13 cellular contexts compared by ENCODE assay signal in genomic region chr4:25823632-25824031, GRCh38. TPM values are rescaled to one million over a fixed set of nuclear protein-coding genes. Genes with fewer than 3 reads are reported as not detected.
DNase-seq lines count a peak whose midpoint lies in the region.
"Had no signal": no experiment of that assay in that cellular context is flagged by ENCODE, and none has a peak within 500 bp of the region (broad histone marks: within the 10 kb centered on the region; RNA-seq: fewer than 3 reads in every experiment).

No MANE protein-coding gene starts in this region.

- no peak overlapping the region for H3K4me3 ChIP-seq in neuronal stem cell (ENCODE audit: low read length in 2 of 2)
- H3K4me3 ChIP-seq in Karpas-422 (ENCODE audit: low read length): no peak overlapping the region
- H3K4me3 ChIP-seq: GM23248 had no signal

- H3K4me2 ChIP-seq in neuronal stem cell (ENCODE audit: insufficient read depth, low read length, poor library complexity, severe bottlenecking) (no peak overlapping the region), Karpas-422 (ENCODE audit: low read depth, low read length, poor library complexity, severe bottlenecking) (no peak overlapping the region)

- H4K91ac ChIP-seq in neuronal stem cell (ENCODE audit: low read depth, low read length, poor library complexity): no peak overlapping the region

- no peak overlapping the region for H3K27ac ChIP-seq in neuronal stem cell (replicated peaks; ENCODE audit: low read length)
- H3K27ac ChIP-seq in Karpas-422 (ENCODE audit: low read length): no peak overlapping the region
- H3K27ac ChIP-seq: C4-2B, GM23248 had no signal

- no peaks in the 10 kb centered on the region for H3K79me1 ChIP-seq in neuronal stem cell (ENCODE audit: low read depth, low read length)

- H3K4me1 ChIP-seq in neuronal stem cell (ENCODE audit: control insufficient read depth in 2 of 2, insufficient read depth in 1 of 2, low read depth in 1 of 2, low read length in 2 of 2) (peaks cover 0 to 10% of the 10 kb centered on the region in 2 donors), Karpas-422 (ENCODE audit: low read length) (peaks cover 28% of the 10 kb centered on the region)

- peak overlapping the region; percentile 2 for H3K18ac ChIP-seq in neuronal stem cell (ENCODE audit: low read length)

- H3K36me3 ChIP-seq in neuronal stem cell (replicated peaks in 1 of 2; ENCODE audit: control insufficient read depth in 2 of 2, insufficient read depth in 2 of 2, low read length in 2 of 2) (no peaks in the 10 kb centered on the region), Karpas-422 (ENCODE audit: insufficient read depth, low read length) (peaks cover 69% of the 10 kb centered on the region)

- H4K20me1 ChIP-seq in Karpas-422 (ENCODE audit: insufficient read depth, low read depth, low read length): no peaks in the 10 kb centered on the region

- H2BK120ac ChIP-seq in neuronal stem cell (ENCODE audit: low read depth, low read length): no peak overlapping the region

- DNase-seq in NCI-H524 (lab: John Stamatoyannopoulos, UW) (peak; percentile 26 to 50), NCI-H524 treated with DMSO at 0.1 percent for 48 hours (lab: John Stamatoyannopoulos, UW) (no peak), NCI-H345 (lab: John Stamatoyannopoulos, UW) (peak; percentile 46), SHP77 treated with DMSO at 0.1 percent for 48 hours (lab: John Stamatoyannopoulos, UW) (peak; percentile 7), neuronal stem cell (ENCODE audit: low spot score) (no peak), SIG-M5 treated with dmso at 0.1 percent for 504 hours (lab: John Stamatoyannopoulos, UW; ENCODE audit: unreplicated experiment) (no peak), NCI-H2196 treated with DMSO at 0.1 percent for 48 hours (lab: John Stamatoyannopoulos, UW; ENCODE audit: unreplicated experiment) (no peak), Karpas-422 (no peak)
- DNase-seq: GM23248, NCI-H1436, NCI-H526, PC-3 had no signal

- H3K27me3 ChIP-seq in neuronal stem cell (ENCODE audit: control insufficient read depth in 3 of 3, insufficient read depth in 3 of 3, low read depth in 1 of 3, low read length in 3 of 3) (no peaks in the 10 kb centered on the region), Karpas-422 (ENCODE audit: low read length) (no peaks in the 10 kb centered on the region)

- no peak overlapping the region for H3K9ac ChIP-seq in neuronal stem cell (ENCODE audit: low read depth, low read length, poor library complexity)
- H3K9ac ChIP-seq in Karpas-422 (ENCODE audit: low read length): no peak overlapping the region
- H3K9ac ChIP-seq: GM23248 had no signal

- no peak overlapping the region for H3K23ac ChIP-seq in neuronal stem cell (ENCODE audit: low read depth, low read length, poor library complexity)

- H2AK5ac ChIP-seq in neuronal stem cell (ENCODE audit: low read depth, low read length): no peak overlapping the region

- H3K14ac ChIP-seq in neuronal stem cell (ENCODE audit: low read length): no peak overlapping the region

- H4K8ac ChIP-seq in neuronal stem cell (ENCODE audit: low read depth, low read length): no peak overlapping the region

- H2BK12ac ChIP-seq in neuronal stem cell (ENCODE audit: low read length): no peak overlapping the region

- H3K9me3 ChIP-seq in neuronal stem cell (replicated peaks in 1 of 2; ENCODE audit: control insufficient read depth in 2 of 2, insufficient read depth in 1 of 2, low read depth in 1 of 2, low read length in 2 of 2): no peaks in the 10 kb centered on the region
- H3K9me3 ChIP-seq in Karpas-422 (ENCODE audit: low read length): no peaks in the 10 kb centered on the region

- H2AFZ ChIP-seq in neuronal stem cell (ENCODE audit: low read length) (no peak overlapping the region), Karpas-422 (ENCODE audit: low read length) (no peak overlapping the region)
- H2AFZ ChIP-seq: GM23248 had no signal

- no peak overlapping the region for H2BK15ac ChIP-seq in neuronal stem cell (ENCODE audit: low read length)

- peaks cover 47% of the 10 kb centered on the region for H3K79me2 ChIP-seq in Karpas-422 (ENCODE audit: low read length)

- H2BK5ac ChIP-seq in neuronal stem cell (ENCODE audit: low read length): no peak overlapping the region

- no peak overlapping the region for H3K4ac ChIP-seq in neuronal stem cell (ENCODE audit: low read length)

- no CpG with 5 or more reads among the region's 7 CpGs for WGBS in neuronal stem cell (ENCODE audit: extremely low coverage in 2 of 2, insufficient read length in 2 of 2, insufficient replicate concordance in 1 of 2), 2 donors

- H3K9me2 ChIP-seq in Karpas-422 (replicated peaks; ENCODE audit: insufficient read depth, low read length): no peaks in the 10 kb centered on the region

RNA-seq across cellular contexts. Expression of gene SEL1L3, which starts 39.2 kb away (rescaled TPM):
- 37.6 TPM for polyA plus RNA-seq in neuronal stem cell (2013, experiment 1 of 2)
- 34.7 TPM for polyA plus RNA-seq in neuronal stem cell (2013, experiment 2 of 2)
- total RNA-seq in Karpas-422 (2014; rRNA removed; shearing (Covaris generic); ENCODE audit: low replicate concordance): 222 and 271 TPM in 2 replicates

Comparison
In these comparisons a context has a peak if more than half of its experiments do, and no peak if none do; other contexts are left out.
1. DNase-seq: peak in NCI-H524 (2 of 2), NCI-H345 (single experiment) and SHP77 treated with DMSO at 0.1 percent for 48 hours (single experiment); none in NCI-H524 treated with DMSO at 0.1 percent for 48 hours (single experiment), neuronal stem cell (single experiment), SIG-M5 treated with dmso at 0.1 percent for 504 hours (single experiment), NCI-H2196 treated with DMSO at 0.1 percent for 48 hours (single experiment) and Karpas-422 (single experiment).